In the genomic region with DNA sequence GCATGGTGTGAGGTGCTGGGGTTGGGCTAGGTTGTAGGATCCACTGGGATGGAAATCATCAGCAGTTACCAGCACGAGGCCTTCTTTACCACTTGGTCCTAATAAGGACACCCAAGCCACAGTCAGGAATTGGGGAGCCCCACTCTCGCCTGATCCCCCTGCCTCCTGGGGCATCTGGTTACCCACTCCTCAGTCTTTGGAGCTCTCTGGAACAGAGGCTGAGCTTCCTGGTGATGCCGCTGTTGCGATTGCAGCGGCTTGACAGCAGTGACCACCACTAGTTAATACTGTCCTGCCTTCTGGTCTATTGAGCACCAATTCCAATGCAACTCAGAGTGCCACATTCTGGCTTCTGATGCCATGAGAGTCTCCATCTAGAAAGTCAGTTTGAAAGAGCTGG, we compare ENCODE assay signal across 28 cellular contexts. TPM values are rescaled to one million over a fixed set of nuclear protein-coding genes. Genes with fewer than 3 reads are reported as not detected.
"Had no signal": no experiment of that assay in that cellular context is flagged by ENCODE, and none has a peak within 500 bp of the region (broad histone marks: within the 10 kb centered on the region; RNA-seq: fewer than 3 reads in every experiment).

No MANE protein-coding gene starts in this region.

- H3K27me3 ChIP-seq: esophagus muscularis mucosa, gastrocnemius medialis, heart right ventricle, neural progenitor cell, right lobe of liver, testis, tibial nerve had no signal

- H3K4me1 ChIP-seq: right lobe of liver had no signal

- H3K27ac ChIP-seq: epithelial cell of prostate, esophagus muscularis mucosa, gastrocnemius medialis, heart right ventricle, left ventricle myocardium inferior, lower lobe of right lung, neural progenitor cell, psoas muscle, right lobe of liver, testis, tibial nerve had no signal

- DNase-seq: effector memory CD8-positive, alpha-beta T cell; gastrocnemius medialis; heart right ventricle; hypothalamus; left cardiac atrium; left ventricle myocardium inferior; lower lobe of right lung; psoas muscle; retina; right lobe of liver; stimulated activated CD4-positive, alpha-beta T cell treated with anti-CD3 and anti-CD28 coated beads, Interleukin-4, amount 100 ng/mL, for 1 hour; stimulated activated CD8-positive, alpha-beta memory T cell treated with anti-CD3 and anti-CD28 coated beads, Interleukin-4, amount 100 ng/mL, for 48 hours; testis had no signal

- H3K4me2 ChIP-seq: neural progenitor cell had no signal

- H3K9me3 ChIP-seq: esophagus muscularis mucosa, gastrocnemius medialis, heart right ventricle, left ventricle myocardium inferior, lower lobe of right lung, psoas muscle, right lobe of liver, testis, tibial nerve had no signal

- H3K36me3 ChIP-seq: esophagus muscularis mucosa, gastrocnemius medialis, heart right ventricle, left ventricle myocardium inferior, lower lobe of right lung, neural progenitor cell, right lobe of liver, tibial nerve had no signal

- ATAC-seq: gastrocnemius medialis; lower lobe of right lung; natural killer cell treated with Interleukin-12 subunit alpha and Interleukin-12 subunit beta and Interleukin-15 and Interleukin-18, amount 100 ng/mL, for 72 hours; psoas muscle; stimulated activated effector memory CD8-positive, alpha-beta T cell treated with anti-CD3 and anti-CD28 coated beads, Interleukin-12 subunit alpha, Interleukin-12 subunit beta, amount 100 ng/mL, for 72 hours had no signal

- H3K4me3 ChIP-seq: esophagus muscularis mucosa, gastrocnemius medialis, heart right ventricle, left ventricle myocardium inferior, lower lobe of right lung, neural progenitor cell, psoas muscle, right lobe of liver, testis, tibial nerve had no signal

- FAIRE-seq: colon, keratinocyte had no signal

- H3K9ac ChIP-seq: neural progenitor cell had no signal

RNA-seq across cellular contexts. Expression of a gene that starts 13.5 kb away (rescaled TPM):
- total RNA-seq: esophagus muscularis mucosa; fibroblast of villous mesenchyme; myocyte; natural killer cell treated with Interleukin-12 subunit alpha and Interleukin-12 subunit beta and Interleukin-15 and Interleukin-18, amount 100 ng/mL, for 72 hours; subcutaneous adipose tissue; tibial nerve; ureter had no signal
- polyA plus RNA-seq: keratinocyte had no signal

RNA-seq across cellular contexts. Expression of a gene that starts 30.2 kb away (rescaled TPM):
- total RNA-seq: esophagus muscularis mucosa; fibroblast of villous mesenchyme; gastrocnemius medialis; heart right ventricle; left cardiac atrium; left ventricle myocardium inferior; lower lobe of right lung; mesothelial cell of epicardium; mucosa of gallbladder; myocyte; natural killer cell treated with Interleukin-12 subunit alpha and Interleukin-12 subunit beta and Interleukin-15 and Interleukin-18, amount 100 ng/mL, for 72 hours; omental fat pad; psoas muscle; right lobe of liver; subcutaneous adipose tissue; tibial nerve; ureter had no signal
- polyA plus RNA-seq: heart right ventricle, keratinocyte, psoas muscle had no signal
